Comparison of ENCODE assay signal across 8 cellular contexts in the genomic region with DNA sequence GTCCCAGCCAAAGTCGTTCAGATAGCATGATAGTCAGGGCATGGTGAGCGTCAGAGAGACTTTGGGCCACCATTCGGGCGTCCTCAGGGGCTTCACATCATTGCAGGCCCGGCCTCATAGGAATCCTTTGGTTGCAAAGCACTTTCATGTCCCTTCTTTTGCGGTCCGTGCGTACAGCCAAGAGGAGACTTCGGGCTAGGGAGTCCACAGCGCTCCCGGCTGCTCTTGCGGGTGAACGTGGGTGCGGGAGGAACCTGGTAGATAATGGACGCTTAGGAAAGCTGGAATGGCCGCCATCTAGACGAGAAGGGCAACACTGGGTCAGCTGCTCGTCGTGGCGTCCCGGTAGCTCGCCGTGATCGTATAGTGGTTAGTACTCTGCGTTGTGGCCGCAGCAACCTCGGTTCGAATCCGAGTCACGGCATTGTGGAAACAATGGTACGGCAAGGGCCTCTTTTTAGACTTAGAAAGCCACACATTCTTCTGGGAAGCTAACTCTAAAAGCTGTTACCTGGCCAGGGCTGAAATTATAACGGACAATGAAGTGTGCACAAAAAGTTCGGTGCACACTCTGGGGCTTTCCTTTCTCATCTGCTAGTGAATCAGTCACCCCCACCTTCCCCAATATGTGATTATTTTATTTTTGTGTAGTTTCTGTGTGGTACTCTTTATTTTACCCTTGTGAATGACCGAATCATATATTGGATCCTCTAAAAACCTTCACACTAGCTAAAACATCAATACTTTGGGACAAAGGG. TPM values are rescaled to one million over a fixed set of nuclear protein-coding genes. Genes with fewer than 3 reads are reported as not detected.
A peak's percentile ranks its signal among the peaks of the same experiment; 100 is the strongest.
DNase-seq lines count a peak whose midpoint lies in the region; ATAC-seq and TF ChIP-seq lines count a peak whose summit lies in the region.

No MANE protein-coding gene starts in this region.

- no peak for TF ChIP-seq POLR2A in esophagus squamous epithelium (IDR thresholded peaks at IDR 0.05)

- no peaks in the 10 kb centered on the region for H3K27me3 ChIP-seq in HUES6 (ENCODE audit: control insufficient read depth, insufficient read depth, low read length)
- H3K27me3 ChIP-seq in esophagus squamous epithelium = no peaks in the 10 kb centered on the region

- ATAC-seq in GM18867 (IDR thresholded peaks at IDR 0.05; ENCODE audit: unreplicated experiment) (peak; percentile 11), HG02884 (IDR thresholded peaks at IDR 0.05; ENCODE audit: unreplicated experiment) (no peak)

- H3K9ac ChIP-seq in HUES6 (ENCODE audit: low read length) = peak overlapping the region; percentile 79

- H3K27ac ChIP-seq in HUES6 (ENCODE audit: low read depth, low read length) (no peak overlapping the region), esophagus squamous epithelium (peak overlapping the region; percentile 85 to 100 (median 98))

- H3K9me3 ChIP-seq in HUES6 (ENCODE audit: control insufficient read depth, insufficient read depth, low read depth, low read length) = no peaks in the 10 kb centered on the region
- H3K9me3 ChIP-seq in esophagus squamous epithelium = no peaks in the 10 kb centered on the region

- no peaks in the 10 kb centered on the region for H3K36me3 ChIP-seq in HUES6 (ENCODE audit: control insufficient read depth, insufficient read depth, low read length)
- H3K36me3 ChIP-seq in esophagus squamous epithelium = no peaks in the 10 kb centered on the region

- intact Hi-C loops in esophagus squamous epithelium (cut with DNase I) = loop anchor here (10.0 kb wide), 1 partner anchor 194 kb away; no protein-coding TSS in a partner anchor

- WGBS in esophagus squamous epithelium, 2 donors = 6 to 7% methylated on average over 14 to 15 of the region's 34 CpGs

- H3K4me1 ChIP-seq in HUES6 (ENCODE audit: control insufficient read depth, insufficient read depth, low read length) (peaks cover 6% of the 10 kb centered on the region; the same call in 1 of the 2 replicates), esophagus squamous epithelium (peaks cover 0 to 37% (median 6%) of the 10 kb centered on the region in 3 donors)

- H3K4me3 ChIP-seq in HUES6 (ENCODE audit: low read depth, low read length) (peak overlapping the region; percentile 84), esophagus squamous epithelium (peak overlapping the region; percentile 36 to 87 (median 68))

- DNase-seq in OCI-M2 (lab: John Stamatoyannopoulos, UW; ENCODE audit: unreplicated experiment) = peak; percentile 56
- peak; percentile 73 for DNase-seq in activated T-cell treated with anti-CD3 and anti-CD28 coated beads, Interleukin-2, amount 50 U/mL, for 1 hour
- DNase-seq in esophagus squamous epithelium (lab: John Stamatoyannopoulos, UW) = no peak
- peak; percentile 82 for DNase-seq in myocyte (ENCODE audit: low read depth)
- peak; percentile 58 to 71 for DNase-seq in stimulated activated CD8-positive, alpha-beta memory T cell treated with anti-CD3 and anti-CD28 coated beads, Interleukin-7, amount 100 ng/mL, for 48 hours (ENCODE audit: extremely low read depth in 1 of 2, low read depth in 1 of 2)

- no peak for TF ChIP-seq CTCF in esophagus squamous epithelium (IDR thresholded peaks at IDR 0.05)

RNA-seq across cellular contexts. Expression of a gene that starts 13.2 kb away (rescaled TPM):
- total RNA-seq in esophagus squamous epithelium = 10 to 100 TPM in 1 of 4 donors, 1 to 10 TPM in 3; 1.9 to 12.0 (median 5.7) TPM
- 104 and 161 TPM in 2 replicates for total RNA-seq in myocyte
- polyA plus RNA-seq in myocyte (2012) = 47.7 TPM

RNA-seq across cellular contexts. Expression of a gene that starts 51.1 kb away (rescaled TPM):
- total RNA-seq in esophagus squamous epithelium (not detected), myocyte (not detected in 2 replicates)
- 0.10 TPM for polyA plus RNA-seq in myocyte (2012)
